Comparison of ENCODE assay signal across 32 cellular contexts in genomic region chr13:91284335-91284734, GRCh38.
DNase-seq lines count a peak whose midpoint lies in the region; ATAC-seq, FAIRE-seq and TF ChIP-seq lines count a peak whose summit lies in the region.
"Had no signal": no experiment of that assay in that cellular context is flagged by ENCODE, and none has a peak within 500 bp of the region (broad histone marks: within the 10 kb centered on the region; RNA-seq: fewer than 3 reads in every experiment).

No MANE protein-coding gene starts in this region.

- H3K4me3 ChIP-seq in DND-41 (ENCODE audit: low read depth in 1 of 2, low read length in 2 of 2) (no peak overlapping the region), K562 (no peak overlapping the region)
- H3K4me3 ChIP-seq in naive thymus-derived CD4-positive, alpha-beta T cell (ENCODE audit: low read length), result no peak overlapping the region
- H3K4me3 ChIP-seq: A549; BLaER1; BLaER1 treated with 17β-estradiol and CSF1 and Interleukin-3, amounts not matched to agents 10 nM and 100 nM had no signal

- H3K9me3 ChIP-seq in DND-41 (ENCODE audit: insufficient read depth, low read length, severe bottlenecking) (no peaks in the 10 kb centered on the region), K562 (replicated peaks; ENCODE audit: control insufficient read depth, insufficient read depth, low read depth, low read length) (no peaks in the 10 kb centered on the region)
- H3K9me3 ChIP-seq in naive thymus-derived CD4-positive, alpha-beta T cell (ENCODE audit: control insufficient read depth in 2 of 3, low read length in 3 of 3), result no peaks in the 10 kb centered on the region
- H3K9me3 ChIP-seq: A549, BE2C, BLaER1, Caco-2 had no signal

- POLR2A ChIA-PET in K562 (lab: Yijun Ruan, JAX), result interaction anchor here (2.5 kb wide), 1 partner anchor 11 kb away, joined by 12 read pairs; no protein-coding TSS in a partner anchor
- POLR2A ChIA-PET in naive thymus-derived CD4-positive, alpha-beta T cell (lab: Charles Lee), result no interaction called here

- H3K36me3 ChIP-seq in DND-41 (ENCODE audit: insufficient read depth, low read length) (no peaks in the 10 kb centered on the region), K562 (ENCODE audit: control insufficient read depth, insufficient read depth, low read length) (no peaks in the 10 kb centered on the region)
- no peaks in the 10 kb centered on the region for H3K36me3 ChIP-seq in naive thymus-derived CD4-positive, alpha-beta T cell (ENCODE audit: control insufficient read depth in 2 of 3, insufficient read depth in 3 of 3, low read length in 3 of 3)
- H3K36me3 ChIP-seq: BE2C; BLaER1; BLaER1 treated with 17β-estradiol and CSF1 and Interleukin-3, amounts not matched to agents 10 nM and 100 nM had no signal

- H2AFZ ChIP-seq in DND-41 (ENCODE audit: low read depth, low read length), result 0 out of 2 replicates have a peak overlapping the region, but pooled peaks have one; percentile 19
- H2AFZ ChIP-seq in K562 (ENCODE audit: low read depth, low read length), result no peak overlapping the region

- H3K4me3 Mint-ChIP-seq in naive thymus-derived CD4-positive, alpha-beta T cell, result no peak overlapping the region
- H3K4me3 Mint-ChIP-seq: B cell; CD14-positive monocyte; CD4-positive, alpha-beta memory T cell; CD4-positive, alpha-beta T cell; CD4-positive, CD25-positive, alpha-beta regulatory T cell; CD8-positive, alpha-beta T cell had no signal

- H3K27me3 ChIP-seq in DND-41 (ENCODE audit: insufficient read depth, low read length, poor library complexity), result no peaks in the 10 kb centered on the region
- H3K27me3 ChIP-seq in K562 (ENCODE audit: control insufficient read depth in 2 of 2, insufficient read depth in 2 of 2, low read length in 2 of 2), result no peaks in the 10 kb centered on the region
- no peaks in the 10 kb centered on the region for H3K27me3 ChIP-seq in naive thymus-derived CD4-positive, alpha-beta T cell (ENCODE audit: control insufficient read depth in 2 of 2, insufficient read depth in 2 of 2, low read length in 2 of 2)
- H3K27me3 ChIP-seq: BE2C; BLaER1; BLaER1 treated with 17β-estradiol and CSF1 and Interleukin-3, amounts not matched to agents 10 nM and 100 nM had no signal

- CTCF ChIA-PET in K562 (lab: Yijun Ruan, JAX; ENCODE audit: low intra/inter-chr PET ratio), result no interaction called here
- CTCF ChIA-PET in naive thymus-derived CD4-positive, alpha-beta T cell (lab: Charles Lee), result no interaction called here

- intact Hi-C loops in K562 (cut with micrococcal nuclease), result no loop called here
- intact Hi-C loops in naive thymus-derived CD4-positive, alpha-beta T cell (cut with micrococcal nuclease), result no loop called here

- TF ChIP-seq CTCF in DND-41 (IDR thresholded peaks at IDR 0.05; ENCODE audit: borderline replicate concordance, extremely low read depth, low read length, poor library complexity, severe bottlenecking), result no peak
- no peak for TF ChIP-seq CTCF in K562 (IDR thresholded peaks at IDR 0.05 in 2 of 3, conservative IDR thresholded peaks at IDR 0.05 in 1 of 3; ENCODE audit: insufficient read depth in 2 of 3, low read depth in 1 of 3, low read length in 3 of 3)

- H3K27ac ChIP-seq in DND-41 (ENCODE audit: low read length) (no peak overlapping the region), K562 (ENCODE audit: extremely low read depth, low read depth, low read length) (no peak overlapping the region)
- H3K27ac ChIP-seq in naive thymus-derived CD4-positive, alpha-beta T cell (ENCODE audit: low read depth, low read length), result no peak overlapping the region
- H3K27ac ChIP-seq: 22Rv1; A549; BLaER1; BLaER1 treated with 17β-estradiol and CSF1 and Interleukin-3, amounts not matched to agents 10 nM and 100 nM; C4-2B had no signal

- peaks cover 3% of the 10 kb centered on the region for H3K4me1 ChIP-seq in DND-41 (ENCODE audit: insufficient read depth, low read length)
- H3K4me1 ChIP-seq in K562 (replicated peaks in 1 of 2; ENCODE audit: control insufficient read depth in 2 of 2, insufficient read depth in 2 of 2, low read length in 2 of 2), result no peaks in the 10 kb centered on the region
- H3K4me1 ChIP-seq in naive thymus-derived CD4-positive, alpha-beta T cell (ENCODE audit: control insufficient read depth in 2 of 2, insufficient read depth in 2 of 2, low read length in 2 of 2), result no peaks in the 10 kb centered on the region
- H3K4me1 ChIP-seq: A549, BE2C, BLaER1, Caco-2 had no signal

- H3K9ac ChIP-seq in DND-41 (ENCODE audit: low read depth, low read length), result no peak overlapping the region
- no peak overlapping the region for H3K9ac ChIP-seq in K562 (ENCODE audit: insufficient read depth in 1 of 2, low read depth in 2 of 2, low read length in 2 of 2)
- H3K9ac ChIP-seq: BLaER1; BLaER1 treated with 17β-estradiol and CSF1 and Interleukin-3, amounts not matched to agents 10 nM and 100 nM had no signal

- no peak for TF ChIP-seq EP300 in K562 (IDR thresholded peaks at IDR 0.05; ENCODE audit: low read length)

- peaks cover 9 to 24% (median 22%) of the 10 kb centered on the region in 5 donors for H3K27me3 Mint-ChIP-seq in naive thymus-derived CD4-positive, alpha-beta T cell
- H3K27me3 Mint-ChIP-seq: CD4-positive, CD25-positive, alpha-beta regulatory T cell had no signal

- in situ Hi-C loops in K562 (cut with MboI), result no loop called here

- no peaks in the 10 kb centered on the region for H4K20me1 ChIP-seq in DND-41 (ENCODE audit: insufficient read depth, low read length)
- H4K20me1 ChIP-seq in K562 (replicated peaks; ENCODE audit: control insufficient read depth, insufficient read depth, low read length), result no peaks in the 10 kb centered on the region
- H4K20me1 ChIP-seq: BLaER1; BLaER1 treated with 17β-estradiol and CSF1 and Interleukin-3, amounts not matched to agents 10 nM and 100 nM had no signal

- H3K9me1 ChIP-seq in K562 (ENCODE audit: control insufficient read depth, insufficient read depth, low read length), result no peaks in the 10 kb centered on the region

- FAIRE-seq in K562 (lab: Jason Lieb, UNC), result no peak
- FAIRE-seq: A204.1, A549, D721Med had no signal

- no peak overlapping the region for H3K27ac Mint-ChIP-seq in naive thymus-derived CD4-positive, alpha-beta T cell
- H3K27ac Mint-ChIP-seq: B cell; CD14-positive monocyte; CD4-positive, alpha-beta memory T cell; CD4-positive, alpha-beta T cell; CD4-positive, CD25-positive, alpha-beta regulatory T cell; CD8-positive, alpha-beta memory T cell; CD8-positive, alpha-beta T cell had no signal

- H3K36me3 Mint-ChIP-seq in naive thymus-derived CD4-positive, alpha-beta T cell, result no peaks in the 10 kb centered on the region
- H3K36me3 Mint-ChIP-seq: CD14-positive monocyte; CD4-positive, alpha-beta memory T cell; CD4-positive, CD25-positive, alpha-beta regulatory T cell; CD8-positive, alpha-beta memory T cell; CD8-positive, alpha-beta T cell had no signal

- ATAC-seq in DND-41 (ENCODE audit: insufficient read depth, low read depth) (no peak), K562 (no peak)
- no peak for ATAC-seq in naive thymus-derived CD4-positive, alpha-beta T cell
- ATAC-seq: A549; CD8-positive, alpha-beta T cell had no signal

- WGBS in K562 (ENCODE audit: insufficient coverage, low coverage, missing lambda C conversion rate), result 5% methylated on average over 10 of the region's 10 CpGs

- no peaks in the 10 kb centered on the region for H3K79me2 ChIP-seq in DND-41 (ENCODE audit: insufficient read depth, low read length)
- H3K79me2 ChIP-seq in K562 (ENCODE audit: control insufficient read depth, insufficient read depth, low read length), result no peaks in the 10 kb centered on the region

- H3K9me3 Mint-ChIP-seq in naive thymus-derived CD4-positive, alpha-beta T cell, result peaks cover 0 to 7% (median 0%) of the 10 kb centered on the region in 11 donors
- H3K9me3 Mint-ChIP-seq: CD4-positive, alpha-beta T cell; CD8-positive, alpha-beta T cell had no signal

- DNase-seq in DND-41, result no peak
- no peak for DNase-seq in K562 (ENCODE audit: extremely low read depth in 1 of 4, low spot score in 3 of 4)
- DNase-seq in NCI-H524 treated with DMSO at 0.1 percent for 48 hours (lab: John Stamatoyannopoulos, UW), result no peak
- no peak for DNase-seq in naive thymus-derived CD4-positive, alpha-beta T cell
- DNase-seq: 8988T; ACHN; AML-193; BE2C; C1 segment of cervical spinal cord; Caco-2; Calu3; CD4-positive, alpha-beta memory T cell; CD4-positive, alpha-beta T cell; CD4-positive, CD25-positive, alpha-beta regulatory T cell; CD8-positive, alpha-beta memory T cell; CD8-positive, alpha-beta T cell; COR-L47; DMS 273 treated with DMSO at 0.1 percent for 48 hours; DMS153; DMS53; DMS79; DMS79 treated with DMSO at 0.1 percent for 48 hours; EL had no signal

- TF ChIP-seq RAD21 in K562 (CRISPR knock-in tag; conservative IDR thresholded peaks at IDR 0.05 in 1 of 2, IDR thresholded peaks at IDR 0.05 in 1 of 2), result no peak

- TF ChIP-seq POLR2A in K562 (conservative IDR thresholded peaks at IDR 0.05), result no peak

- no TSS peak for BruUV-seq in K562 (replicated peaks; lab: Mats Ljungman, UMichigan)

- H3K4me1 Mint-ChIP-seq in naive thymus-derived CD4-positive, alpha-beta T cell, result no peaks in the 10 kb centered on the region
- H3K4me1 Mint-ChIP-seq: B cell; CD4-positive, alpha-beta memory T cell; CD8-positive, alpha-beta memory T cell had no signal

- H3K4me2 ChIP-seq in DND-41 (ENCODE audit: insufficient read depth, low read length) (no peak overlapping the region), K562 (ENCODE audit: insufficient read depth, low read length) (no peak overlapping the region)
- H3K4me2 ChIP-seq: A549; BLaER1; BLaER1 treated with 17β-estradiol and CSF1 and Interleukin-3, amounts not matched to agents 10 nM and 100 nM had no signal

TF ChIP-seq in K562, 482 proteins besides CTCF, POLR2A, EP300 and RAD21 (continues in another document):
- TF ChIP-seq FOXM1 (IDR thresholded peaks at IDR 0.05; ENCODE audit: low read depth) (no peak), FOXM1 (CRISPR knock-in tag; IDR thresholded peaks at IDR 0.05; ENCODE audit: low read depth) (no peak), ZC3H4 (CRISPR knock-in tag; IDR thresholded peaks at IDR 0.05; ENCODE audit: borderline replicate concordance) (0 out of 2 replicates have a peak, but pooled peaks have one; percentile 24), DACH1 (IDR thresholded peaks at IDR 0.05; ENCODE audit: partially characterized antibody) (peak; percentile 12), OTX1 (CRISPR knock-in tag; IDR thresholded peaks at IDR 0.05) (no peak), SAP30 (IDR thresholded peaks at IDR 0.05; ENCODE audit: borderline replicate concordance, insufficient read depth, low read depth, low read length, poor library complexity, severe bottlenecking) (no peak), ZNF778 (CRISPR knock-in tag; IDR thresholded peaks at IDR 0.05) (no peak), CGGBP1 (CRISPR knock-in tag; IDR thresholded peaks at IDR 0.05) (no peak)
